32 cellular contexts compared by ENCODE assay signal in the genomic region with DNA sequence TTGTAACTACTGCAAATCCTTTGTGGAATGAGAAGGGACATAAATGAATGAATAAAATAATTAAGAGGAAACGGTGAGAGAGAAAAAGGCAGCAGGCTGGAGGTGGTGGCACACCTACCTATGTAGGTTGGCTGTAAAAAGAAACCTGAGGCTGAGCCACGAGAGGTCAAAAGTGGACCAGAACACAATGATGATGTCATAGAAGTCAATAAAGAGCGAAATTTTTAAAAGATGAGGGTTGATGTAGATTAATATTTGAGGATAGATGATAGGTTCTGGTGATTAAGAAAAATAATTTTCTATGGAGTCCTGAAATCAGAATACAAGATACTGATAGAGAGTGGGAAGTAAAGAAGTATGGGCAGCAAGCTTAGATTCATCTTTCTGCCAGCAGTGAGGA. TPM values are rescaled to one million over a fixed set of nuclear protein-coding genes. Genes with fewer than 3 reads are reported as not detected.
"Had no signal": no experiment of that assay in that cellular context is flagged by ENCODE, and none has a peak within 500 bp of the region (broad histone marks: within the 10 kb centered on the region; RNA-seq: fewer than 3 reads in every experiment).

No MANE protein-coding gene starts in this region.

- H3K4me3 ChIP-seq: stomach, suprapubic skin, thoracic aorta, thyroid gland, tibial artery, tibial nerve, transverse colon, upper lobe of left lung, upper lobe of right lung, uterus, vagina had no signal

- DNase-seq: stimulated activated CD4-positive, alpha-beta T cell treated with anti-CD3 and anti-CD28 coated beads, Interleukin-2, amount 100 ng/mL, for 48 hours; stimulated activated CD4-positive, alpha-beta T cell treated with anti-CD3 and anti-CD28 coated beads, Interleukin-4, amount 100 ng/mL, for 1 hour; stimulated activated CD4-positive, alpha-beta T cell treated with anti-CD3 and anti-CD28 coated beads, Interleukin-4, amount 100 ng/mL, for 24 hours; stimulated activated CD4-positive, alpha-beta T cell treated with anti-CD3 and anti-CD28 coated beads, Interleukin-4, amount 100 ng/mL, for 4 hours; stimulated activated CD8-positive, alpha-beta memory T cell treated with anti-CD3 and anti-CD28 coated beads, Interleukin-4, amount 100 ng/mL, for 48 hours; stimulated activated naive B cell treated with anti-CD40 and anti-IgM and Interleukin-4, amounts not matched to agents 10 μg/mL and 1 μg/mL and 100 μg/mL, for 72 hours; stimulated activated naive CD4-positive, alpha-beta T cell; stimulated activated naive CD4-positive, alpha-beta T cell treated with Interleukin-2 at 50 U/mL for 16 hours; stimulated activated naive CD8-positive, alpha-beta T cell treated with anti-CD3 and anti-CD28 coated beads, Interleukin-15, amount 100 ng/mL, for 72 hours; stimulated activated naive CD8-positive, alpha-beta T cell treated with anti-CD3 and anti-CD28 coated beads, Interleukin-15, Interleukin-2, amounts not matched to agents 100 U/mL and 50 U/mL, for 24 hours; stomach; substantia nigra; testis; thyroid gland; tibial artery; transverse colon; trophoblast cell; upper lobe of left lung; upper lobe of right lung; uterus had no signal

- H3K4me1 ChIP-seq: stomach, suprapubic skin, testis, thyroid gland, tibial artery, tibial nerve, transverse colon, upper lobe of left lung, upper lobe of right lung, uterus, vagina had no signal

- H3K9me3 Mint-ChIP-seq: stimulated activated effector memory CD8-positive, alpha-beta T cell treated with anti-CD3 and anti-CD28 coated beads, Interleukin-12 subunit alpha, Interleukin-12 subunit beta, amount 100 ng/mL, for 72 hours; stimulated activated memory B cell treated with anti-CD40 and anti-IgM and Interleukin-4, amounts not matched to agents 10 μg/mL and 1 μg/mL and 100 μg/mL, for 72 hours; stimulated activated naive B cell treated with anti-CD40 and anti-IgM and Interleukin-4, amounts not matched to agents 10 μg/mL and 1 μg/mL and 100 μg/mL, for 72 hours; stimulated activated naive CD8-positive, alpha-beta T cell treated with anti-CD3 and anti-CD28 coated beads, Interleukin-15, amount 100 ng/mL, for 72 hours; stimulated activated naive CD8-positive, alpha-beta T cell treated with anti-CD3 and anti-CD28 coated beads, Interleukin-15, Interleukin-2, amounts not matched to agents 100 ng/mL and 50 ng/mL, for 24 hours; type B pancreatic cell had no signal

- H3K27me3 Mint-ChIP-seq: stimulated activated naive CD8-positive, alpha-beta T cell treated with anti-CD3 and anti-CD28 coated beads, Interleukin-15, amount 100 ng/mL, for 72 hours; stimulated activated naive CD8-positive, alpha-beta T cell treated with anti-CD3 and anti-CD28 coated beads, Interleukin-15, Interleukin-2, amounts not matched to agents 100 ng/mL and 50 ng/mL, for 24 hours; type B pancreatic cell had no signal

- H3K36me3 Mint-ChIP-seq: stimulated activated effector memory CD8-positive, alpha-beta T cell treated with anti-CD3 and anti-CD28 coated beads, Interleukin-12 subunit alpha, Interleukin-12 subunit beta, amount 100 ng/mL, for 72 hours; stimulated activated memory B cell treated with anti-CD40 and anti-IgM and Interleukin-4, amounts not matched to agents 10 μg/mL and 1 μg/mL and 100 μg/mL, for 72 hours; stimulated activated naive B cell treated with anti-CD40 and anti-IgM and Interleukin-4, amounts not matched to agents 10 μg/mL and 1 μg/mL and 100 μg/mL, for 72 hours; type B pancreatic cell had no signal

- H3K27me3 ChIP-seq: stomach, suprapubic skin, testis, tibial artery, transverse colon, upper lobe of left lung, upper lobe of right lung, uterus, vagina had no signal

- FAIRE-seq: urothelium cell line had no signal

- H3K27ac ChIP-seq: stomach, suprapubic skin, thoracic aorta, thyroid gland, tibial artery, tibial nerve, transverse colon, upper lobe of left lung, upper lobe of right lung, uterus, vagina had no signal

- H3K27ac Mint-ChIP-seq: stimulated activated effector memory CD8-positive, alpha-beta T cell treated with anti-CD3 and anti-CD28 coated beads, Interleukin-12 subunit alpha, Interleukin-12 subunit beta, amount 100 ng/mL, for 72 hours; stimulated activated memory B cell treated with anti-CD40 and anti-IgM and Interleukin-4, amounts not matched to agents 10 μg/mL and 1 μg/mL and 100 μg/mL, for 72 hours; stimulated activated naive B cell treated with anti-CD40 and anti-IgM and Interleukin-4, amounts not matched to agents 10 μg/mL and 1 μg/mL and 100 μg/mL, for 72 hours; stimulated activated naive CD8-positive, alpha-beta T cell treated with anti-CD3 and anti-CD28 coated beads, Interleukin-15, Interleukin-2, amounts not matched to agents 100 ng/mL and 50 ng/mL, for 24 hours; type B pancreatic cell had no signal

- H3K9me3 ChIP-seq: stomach, suprapubic skin, testis, thoracic aorta, thyroid gland, tibial artery, tibial nerve, transverse colon, upper lobe of left lung, upper lobe of right lung, uterus, vagina had no signal

- H3K36me3 ChIP-seq: stomach, suprapubic skin, thoracic aorta, thyroid gland, tibial artery, tibial nerve, transverse colon, upper lobe of left lung, upper lobe of right lung, uterus, vagina had no signal

- H3K4me1 Mint-ChIP-seq: stimulated activated effector memory CD8-positive, alpha-beta T cell treated with anti-CD3 and anti-CD28 coated beads, Interleukin-12 subunit alpha, Interleukin-12 subunit beta, amount 100 ng/mL, for 72 hours; stimulated activated memory B cell treated with anti-CD40 and anti-IgM and Interleukin-4, amounts not matched to agents 10 μg/mL and 1 μg/mL and 100 μg/mL, for 72 hours; stimulated activated naive B cell treated with anti-CD40 and anti-IgM and Interleukin-4, amounts not matched to agents 10 μg/mL and 1 μg/mL and 100 μg/mL, for 72 hours; stimulated activated naive CD8-positive, alpha-beta T cell treated with anti-CD3 and anti-CD28 coated beads, Interleukin-15, amount 100 ng/mL, for 72 hours had no signal

- ATAC-seq: stimulated activated effector memory CD8-positive, alpha-beta T cell treated with anti-CD3 and anti-CD28 coated beads, Interleukin-12 subunit alpha, Interleukin-12 subunit beta, amount 100 ng/mL, for 72 hours; stimulated activated memory B cell treated with anti-CD40 and anti-IgM and Interleukin-4, amounts not matched to agents 10 μg/mL and 1 μg/mL and 100 μg/mL, for 72 hours; stimulated activated naive B cell treated with anti-CD40 and anti-IgM and Interleukin-4, amounts not matched to agents 10 μg/mL and 1 μg/mL and 100 μg/mL, for 72 hours; stimulated activated naive CD8-positive, alpha-beta T cell treated with anti-CD3 and anti-CD28 coated beads, Interleukin-15, amount 100 ng/mL, for 72 hours; stimulated activated naive CD8-positive, alpha-beta T cell treated with anti-CD3 and anti-CD28 coated beads, Interleukin-15, Interleukin-2, amounts not matched to agents 100 U/mL and 50 U/mL, for 24 hours; upper lobe of right lung had no signal

- H3K4me3 Mint-ChIP-seq: stimulated activated effector memory CD8-positive, alpha-beta T cell treated with anti-CD3 and anti-CD28 coated beads, Interleukin-12 subunit alpha, Interleukin-12 subunit beta, amount 100 ng/mL, for 72 hours; stimulated activated memory B cell treated with anti-CD40 and anti-IgM and Interleukin-4, amounts not matched to agents 10 μg/mL and 1 μg/mL and 100 μg/mL, for 72 hours; stimulated activated naive B cell treated with anti-CD40 and anti-IgM and Interleukin-4, amounts not matched to agents 10 μg/mL and 1 μg/mL and 100 μg/mL, for 72 hours; stimulated activated naive CD8-positive, alpha-beta T cell treated with anti-CD3 and anti-CD28 coated beads, Interleukin-15, amount 100 ng/mL, for 72 hours; stimulated activated naive CD8-positive, alpha-beta T cell treated with anti-CD3 and anti-CD28 coated beads, Interleukin-15, Interleukin-2, amounts not matched to agents 100 ng/mL and 50 ng/mL, for 24 hours; type B pancreatic cell had no signal

RNA-seq across cellular contexts. Expression of gene TRPC5OS, which starts 1.7 kb away (rescaled TPM):
- total RNA-seq: stomach, suprapubic skin, temporal lobe, thoracic aorta, tibial nerve, transverse colon, upper lobe of left lung, upper lobe of right lung, ureter, urinary bladder, uterus, vagina had no signal
- polyA plus RNA-seq: stomach, urinary bladder had no signal
